ENCODE assay signal across 2 cellular contexts in genomic region chr4:176971576-176972105, GRCh38.
TF ChIP-seq lines count a peak whose summit lies in the region.

No MANE protein-coding gene starts in this region.

TF ChIP-seq in SK-N-SH, 30 proteins besides CTCF, POLR2A, EP300 and RAD21 (continued from another document):
- no peak for TF ChIP-seq IRF3 (IDR thresholded peaks at IDR 0.05; ENCODE audit: low read depth, low read length)
- TF ChIP-seq SMC3 (IDR thresholded peaks at IDR 0.05; ENCODE audit: low read depth, low read length) = no peak

TF ChIP-seq in SK-N-SH treated with all-trans-retinoic acid at 6 μM for 48 hours, 23 proteins besides CTCF, POLR2A, EP300 and RAD21 (continued from another document):
- TF ChIP-seq BACH2 (CRISPR knock-in tag; IDR thresholded peaks at IDR 0.05; ENCODE audit: borderline replicate concordance) (no peak), ISL1 (CRISPR knock-in tag; IDR thresholded peaks at IDR 0.05) (no peak), TSHZ2 (CRISPR knock-in tag; IDR thresholded peaks at IDR 0.05) (no peak), OSR1 (CRISPR knock-in tag; IDR thresholded peaks at IDR 0.05) (no peak), ESRRG (CRISPR knock-in tag; IDR thresholded peaks at IDR 0.05) (no peak), GLIS3 (CRISPR knock-in tag; IDR thresholded peaks at IDR 0.05) (no peak), ZFP3 (CRISPR knock-in tag; IDR thresholded peaks at IDR 0.05) (no peak), CREB5 (CRISPR knock-in tag; IDR thresholded peaks at IDR 0.05; ENCODE audit: low read depth) (no peak), ARNTL (CRISPR knock-in tag; IDR thresholded peaks at IDR 0.05; ENCODE audit: borderline replicate concordance, low read depth) (no peak), PPARA (CRISPR knock-in tag; IDR thresholded peaks at IDR 0.05; ENCODE audit: borderline replicate concordance) (no peak)
